ENCODE assay signal across 18 cellular contexts in the genomic region with DNA sequence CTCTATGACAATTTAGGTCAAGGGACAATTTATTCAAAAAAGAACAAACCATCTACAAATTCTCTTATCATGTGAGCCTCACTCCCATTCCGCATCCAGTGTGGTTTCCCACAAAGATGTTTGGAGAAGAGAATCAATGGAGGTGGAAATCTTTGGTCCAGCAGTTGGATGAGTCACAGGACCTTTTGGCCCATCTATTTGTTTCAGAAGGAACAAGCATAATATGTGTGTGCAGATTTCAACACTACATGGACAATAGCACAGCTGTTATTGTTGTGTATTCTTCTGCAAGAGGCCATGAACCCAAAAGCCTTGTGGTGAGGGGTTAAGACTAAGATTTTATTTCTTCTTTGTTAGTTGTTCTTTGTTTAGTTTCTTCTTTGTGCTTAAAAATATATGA. TPM values are rescaled to one million over a fixed set of nuclear protein-coding genes. Genes with fewer than 3 reads are reported as not detected.
"Had no signal": no experiment of that assay in that cellular context is flagged by ENCODE, and none has a peak within 500 bp of the region (broad histone marks: within the 10 kb centered on the region; RNA-seq: fewer than 3 reads in every experiment).

No MANE protein-coding gene starts in this region.

- H3K9me3 ChIP-seq: tibial artery, vagina had no signal

- DNase-seq: activated CD4-positive, alpha-beta T cell treated with anti-CD3 and anti-CD28 coated beads for 4 hours; activated CD8-positive, alpha-beta memory T cell treated with anti-CD3 and anti-CD28 coated beads, Interleukin-2, amount 50 U/mL, for 4 hours; activated CD8-positive, alpha-beta T cell treated with anti-CD3 and anti-CD28 coated beads for 36 hours; activated naive CD4-positive, alpha-beta T cell treated with anti-CD3 and anti-CD28 coated beads for 36 hours; kidney; left ventricle myocardium superior; naive B cell; T-helper 1 cell; tibial artery had no signal

- H3K4me2 ChIP-seq: smooth muscle cell had no signal

- H3K4me1 ChIP-seq: esophagus muscularis mucosa, gastroesophageal sphincter, parathyroid adenoma, tibial artery, vagina had no signal

- FAIRE-seq: kidney had no signal

- H3K79me2 ChIP-seq: parathyroid adenoma had no signal

- H3K4me3 ChIP-seq: esophagus muscularis mucosa, gastroesophageal sphincter, smooth muscle cell, tibial artery, vagina had no signal

- H3K36me3 ChIP-seq: esophagus muscularis mucosa, gastroesophageal sphincter, tibial artery, vagina had no signal

- H3K9ac ChIP-seq: parathyroid adenoma had no signal

- H3K27ac ChIP-seq: esophagus muscularis mucosa, gastroesophageal sphincter, parathyroid adenoma, tibial artery, vagina had no signal

- H3K27me3 ChIP-seq: esophagus muscularis mucosa, gastroesophageal sphincter, tibial artery, vagina had no signal

- H2AFZ ChIP-seq: parathyroid adenoma had no signal

- ATAC-seq: activated CD8-positive, alpha-beta T cell treated with anti-CD3 and anti-CD28 coated beads for 36 hours; gastroesophageal sphincter; left ventricle myocardium superior; stimulated activated effector memory CD8-positive, alpha-beta T cell treated with anti-CD3 and anti-CD28 coated beads, Interleukin-12 subunit alpha, Interleukin-12 subunit beta, amount 100 ng/mL, for 72 hours had no signal

RNA-seq across cellular contexts. Expression of a gene that starts 38.8 kb away (rescaled TPM):
- total RNA-seq: activated CD8-positive, alpha-beta T cell treated with anti-CD3 and anti-CD28 coated beads for 36 hours; activated naive CD4-positive, alpha-beta T cell treated with anti-CD3 and anti-CD28 coated beads for 36 hours; activated T-helper 1 cell treated with anti-CD3 and anti-CD28 coated beads, Interleukin-12 subunit alpha, Interleukin-12 subunit beta, Interleukin-2, Interleukin-4 antibody, amounts not matched to agents 30 ng/mL and 10 ng/mL and 1 ng/mL, durations not matched to agents 14 hours and 24 hours and 36 hours; esophagus muscularis mucosa; gastroesophageal sphincter; kidney; left ventricle myocardium superior; mesenteric fat pad had no signal
- polyA plus RNA-seq: adipose tissue, smooth muscle cell had no signal
